Comparison of ENCODE assay signal across 2 cellular contexts in the genomic region with DNA sequence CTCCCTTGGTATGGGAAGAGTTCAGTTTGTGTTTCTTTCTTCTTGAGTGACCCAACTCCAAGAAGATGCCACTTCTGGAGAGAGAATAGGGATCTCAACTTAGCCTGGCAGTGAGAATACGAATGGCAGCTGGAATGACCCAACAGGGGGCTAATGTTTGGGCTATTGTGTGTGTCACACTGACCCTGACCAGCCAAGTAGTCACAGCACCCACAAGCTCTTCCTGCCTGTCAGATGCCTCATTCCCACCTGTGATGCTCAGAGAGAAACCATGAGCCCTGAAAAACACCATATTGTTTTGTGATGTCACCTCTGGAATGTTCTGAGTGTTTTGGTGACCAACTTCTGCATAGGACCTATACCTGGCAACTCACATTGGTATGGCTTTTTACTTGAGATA.
TF ChIP-seq lines count a peak whose summit lies in the region.

A gene with protein sequence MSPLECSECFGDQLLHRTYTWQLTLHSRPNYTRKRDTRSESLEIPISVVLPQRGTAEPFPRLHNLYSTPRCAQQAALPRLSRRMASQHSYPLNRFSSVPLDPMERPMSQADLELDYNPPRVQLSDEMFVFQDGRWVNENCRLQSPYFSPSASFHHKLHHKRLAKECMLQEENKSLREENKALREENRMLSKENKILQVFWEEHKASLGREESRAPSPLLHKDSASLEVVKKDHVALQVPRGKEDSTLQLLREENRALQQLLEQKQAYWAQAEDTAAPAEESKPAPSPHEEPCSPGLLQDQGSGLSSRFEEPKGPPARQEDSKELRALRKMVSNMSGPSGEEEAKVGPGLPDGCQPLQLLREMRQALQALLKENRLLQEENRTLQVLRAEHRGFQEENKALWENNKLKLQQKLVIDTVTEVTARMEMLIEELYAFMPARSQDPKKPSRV (plus strand): TSS at position 233 of the 400 bp plus-strand sequence. CDS start 71 bp downstream, at position 304.

TF ChIP-seq in GM12891, 5 proteins besides CTCF, POLR2A, EP300 and RAD21:
- TF ChIP-seq POU2F2 (IDR thresholded peaks at IDR 0.05; ENCODE audit: low read depth, low read length): no peak
- 0 out of 2 replicates have a peak, but pooled peaks have one; percentile 24 for TF ChIP-seq POLR2AphosphoS5 (IDR thresholded peaks at IDR 0.05; ENCODE audit: low read depth, low read length)

TF ChIP-seq in GM12878, 131 proteins besides CTCF, POLR2A, EP300 and RAD21:
- TF ChIP-seq TCF7 (IDR thresholded peaks at IDR 0.05; ENCODE audit: borderline replicate concordance) (no peak), BCL11A (IDR thresholded peaks at IDR 0.05; ENCODE audit: low read depth, low read length) (no peak), POLR2AphosphoS5 (IDR thresholded peaks at IDR 0.05; ENCODE audit: low read length) (peak; percentile 1; the same call in 1 of the 2 replicates), IKZF1 (conservative IDR thresholded peaks at IDR 0.05) (0 out of 2 replicates have a peak, but pooled peaks have one; percentile 2), GATAD2B (conservative IDR thresholded peaks at IDR 0.05; ENCODE audit: low read depth) (0 out of 2 replicates have a peak, but pooled peaks have one; percentile 17), RUNX3 (IDR thresholded peaks at IDR 0.05; ENCODE audit: low read length) (peak; percentile 30)
- TF ChIP-seq, protein P1, sequence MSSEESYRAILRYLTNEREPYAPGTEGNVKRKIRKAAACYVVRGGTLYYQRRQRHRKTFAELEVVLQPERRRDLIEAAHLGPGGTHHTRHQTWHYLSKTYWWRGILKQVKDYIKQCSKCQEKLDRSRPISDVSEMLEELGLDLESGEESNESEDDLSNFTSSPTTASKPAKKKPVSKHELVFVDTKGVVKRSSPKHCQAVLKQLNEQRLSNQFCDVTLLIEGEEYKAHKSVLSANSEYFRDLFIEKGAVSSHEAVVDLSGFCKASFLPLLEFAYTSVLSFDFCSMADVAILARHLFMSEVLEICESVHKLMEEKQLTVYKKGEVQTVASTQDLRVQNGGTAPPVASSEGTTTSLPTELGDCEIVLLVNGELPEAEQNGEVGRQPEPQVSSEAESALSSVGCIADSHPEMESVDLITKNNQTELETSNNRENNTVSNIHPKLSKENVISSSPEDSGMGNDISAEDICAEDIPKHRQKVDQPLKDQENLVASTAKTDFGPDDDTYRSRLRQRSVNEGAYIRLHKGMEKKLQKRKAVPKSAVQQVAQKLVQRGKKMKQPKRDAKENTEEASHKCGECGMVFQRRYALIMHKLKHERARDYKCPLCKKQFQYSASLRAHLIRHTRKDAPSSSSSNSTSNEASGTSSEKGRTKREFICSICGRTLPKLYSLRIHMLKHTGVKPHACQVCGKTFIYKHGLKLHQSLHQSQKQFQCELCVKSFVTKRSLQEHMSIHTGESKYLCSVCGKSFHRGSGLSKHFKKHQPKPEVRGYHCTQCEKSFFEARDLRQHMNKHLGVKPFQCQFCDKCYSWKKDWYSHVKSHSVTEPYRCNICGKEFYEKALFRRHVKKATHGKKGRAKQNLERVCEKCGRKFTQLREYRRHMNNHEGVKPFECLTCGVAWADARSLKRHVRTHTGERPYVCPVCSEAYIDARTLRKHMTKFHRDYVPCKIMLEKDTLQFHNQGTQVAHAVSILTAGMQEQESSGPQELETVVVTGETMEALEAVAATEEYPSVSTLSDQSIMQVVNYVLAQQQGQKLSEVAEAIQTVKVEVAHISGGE (CRISPR knock-in tag; IDR thresholded peaks at IDR 0.05): 0 out of 2 replicates have a peak, but pooled peaks have one; percentile 16
TF ChIP-seq in GM12878: peak in this region for 5.
